1 cellular context compared by ENCODE assay signal in the genomic region with DNA sequence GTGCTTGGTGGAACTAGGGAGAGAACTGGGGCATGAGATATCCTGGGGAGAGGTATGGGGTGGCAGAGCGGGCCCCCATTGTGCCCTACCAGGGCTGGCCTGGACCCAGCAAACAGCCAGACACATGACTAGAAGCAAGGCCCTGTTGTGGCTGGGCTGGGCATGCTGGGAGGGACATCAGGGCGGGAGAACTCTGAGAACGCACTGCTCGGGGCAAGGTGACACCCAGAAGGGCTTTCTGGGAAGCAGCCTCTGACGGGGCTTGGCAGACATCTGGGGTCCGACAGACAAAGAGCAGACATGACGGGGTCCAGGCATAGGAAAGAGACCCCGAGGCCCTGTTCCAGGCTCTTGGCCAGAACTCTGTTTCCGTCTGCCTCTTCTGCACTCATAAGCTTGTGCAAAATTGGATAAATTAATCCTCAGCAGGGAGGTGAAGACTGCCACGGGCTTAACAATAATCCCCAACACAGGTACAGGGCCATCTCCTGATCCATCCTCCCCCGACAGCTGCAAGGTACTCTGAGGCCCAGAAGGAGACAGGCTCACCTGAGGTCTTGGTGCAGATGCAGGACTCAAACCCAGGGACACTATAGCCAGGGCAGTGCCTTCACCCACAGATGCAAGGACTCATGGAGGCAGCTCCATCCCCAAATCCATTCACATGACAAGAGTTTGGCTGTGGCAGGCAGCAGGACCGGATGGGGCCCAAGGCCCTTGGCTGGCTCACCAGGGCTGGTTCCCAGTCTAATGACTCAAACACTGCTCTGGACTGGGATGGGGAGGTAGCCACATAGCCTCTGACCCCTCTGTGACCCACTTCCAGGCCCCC.
TF ChIP-seq lines count a peak whose summit lies in the region.

No MANE protein-coding gene starts in this region.

TF ChIP-seq in HepG2, 621 proteins besides CTCF, POLR2A, EP300 and RAD21 (continued from another document):
- TF ChIP-seq, protein P1, sequence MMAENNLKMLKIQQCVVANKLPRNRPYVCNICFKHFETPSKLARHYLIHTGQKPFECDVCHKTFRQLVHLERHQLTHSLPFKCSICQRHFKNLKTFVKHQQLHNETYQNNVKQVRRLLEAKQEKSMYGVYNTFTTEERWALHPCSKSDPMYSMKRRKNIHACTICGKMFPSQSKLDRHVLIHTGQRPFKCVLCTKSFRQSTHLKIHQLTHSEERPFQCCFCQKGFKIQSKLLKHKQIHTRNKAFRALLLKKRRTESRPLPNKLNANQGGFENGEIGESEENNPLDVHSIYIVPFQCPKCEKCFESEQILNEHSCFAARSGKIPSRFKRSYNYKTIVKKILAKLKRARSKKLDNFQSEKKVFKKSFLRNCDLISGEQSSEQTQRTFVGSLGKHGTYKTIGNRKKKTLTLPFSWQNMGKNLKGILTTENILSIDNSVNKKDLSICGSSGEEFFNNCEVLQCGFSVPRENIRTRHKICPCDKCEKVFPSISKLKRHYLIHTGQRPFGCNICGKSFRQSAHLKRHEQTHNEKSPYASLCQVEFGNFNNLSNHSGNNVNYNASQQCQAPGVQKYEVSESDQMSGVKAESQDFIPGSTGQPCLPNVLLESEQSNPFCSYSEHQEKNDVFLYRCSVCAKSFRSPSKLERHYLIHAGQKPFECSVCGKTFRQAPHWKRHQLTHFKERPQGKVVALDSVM (CRISPR knock-in tag; IDR thresholded peaks at IDR 0.05): no peak
- TF ChIP-seq CHD4 (IDR thresholded peaks at IDR 0.05; ENCODE audit: borderline replicate concordance, low read length) (peak; percentile 2; the same call in 1 of the 2 replicates), ZFP1 (CRISPR knock-in tag; IDR thresholded peaks at IDR 0.05) (no peak), CBX1 (IDR thresholded peaks at IDR 0.05; ENCODE audit: low read depth) (no peak), ZKSCAN8 (CRISPR knock-in tag; IDR thresholded peaks at IDR 0.05; ENCODE audit: borderline replicate concordance) (no peak), ZNF260 (CRISPR knock-in tag; IDR thresholded peaks at IDR 0.05; ENCODE audit: borderline replicate concordance, low read depth) (no peak), MTA3 (CRISPR knock-in tag; IDR thresholded peaks at IDR 0.05) (no peak), TBL1XR1 (IDR thresholded peaks at IDR 0.05; ENCODE audit: borderline replicate concordance, low read length, partially characterized antibody) (no peak), ZNF326 (CRISPR knock-in tag; IDR thresholded peaks at IDR 0.05; ENCODE audit: borderline replicate concordance) (no peak), PRPF4 (IDR thresholded peaks at IDR 0.05; ENCODE audit: low read depth, low read length, poor library complexity, severe bottlenecking) (no peak), AKAP8 (CRISPR knock-in tag; IDR thresholded peaks at IDR 0.05) (no peak), ZNF205 (CRISPR knock-in tag; IDR thresholded peaks at IDR 0.05) (no peak), ZNF562 (CRISPR knock-in tag; IDR thresholded peaks at IDR 0.05; ENCODE audit: borderline replicate concordance) (no peak), ZNF333 (CRISPR knock-in tag; IDR thresholded peaks at IDR 0.05; ENCODE audit: borderline replicate concordance) (no peak), HMGA1 (CRISPR knock-in tag; conservative IDR thresholded peaks at IDR 0.05) (no peak), FOSL1 (CRISPR knock-in tag; IDR thresholded peaks at IDR 0.05; ENCODE audit: borderline replicate concordance) (no peak)
- TF ChIP-seq, protein P2, sequence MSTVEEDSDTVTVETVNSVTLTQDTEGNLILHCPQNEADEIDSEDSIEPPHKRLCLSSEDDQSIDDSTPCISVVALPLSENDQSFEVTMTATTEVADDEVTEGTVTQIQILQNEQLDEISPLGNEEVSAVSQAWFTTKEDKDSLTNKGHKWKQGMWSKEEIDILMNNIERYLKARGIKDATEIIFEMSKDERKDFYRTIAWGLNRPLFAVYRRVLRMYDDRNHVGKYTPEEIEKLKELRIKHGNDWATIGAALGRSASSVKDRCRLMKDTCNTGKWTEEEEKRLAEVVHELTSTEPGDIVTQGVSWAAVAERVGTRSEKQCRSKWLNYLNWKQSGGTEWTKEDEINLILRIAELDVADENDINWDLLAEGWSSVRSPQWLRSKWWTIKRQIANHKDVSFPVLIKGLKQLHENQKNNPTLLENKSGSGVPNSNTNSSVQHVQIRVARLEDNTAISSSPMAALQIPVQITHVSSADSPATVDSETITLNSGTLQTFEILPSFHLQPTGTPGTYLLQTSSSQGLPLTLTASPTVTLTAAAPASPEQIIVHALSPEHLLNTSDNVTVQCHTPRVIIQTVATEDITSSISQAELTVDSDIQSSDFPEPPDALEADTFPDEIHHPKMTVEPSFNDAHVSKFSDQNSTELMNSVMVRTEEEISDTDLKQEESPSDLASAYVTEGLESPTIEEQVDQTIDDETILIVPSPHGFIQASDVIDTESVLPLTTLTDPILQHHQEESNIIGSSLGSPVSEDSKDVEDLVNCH (CRISPR knock-in tag; IDR thresholded peaks at IDR 0.05): no peak
- TF ChIP-seq, protein P3, sequence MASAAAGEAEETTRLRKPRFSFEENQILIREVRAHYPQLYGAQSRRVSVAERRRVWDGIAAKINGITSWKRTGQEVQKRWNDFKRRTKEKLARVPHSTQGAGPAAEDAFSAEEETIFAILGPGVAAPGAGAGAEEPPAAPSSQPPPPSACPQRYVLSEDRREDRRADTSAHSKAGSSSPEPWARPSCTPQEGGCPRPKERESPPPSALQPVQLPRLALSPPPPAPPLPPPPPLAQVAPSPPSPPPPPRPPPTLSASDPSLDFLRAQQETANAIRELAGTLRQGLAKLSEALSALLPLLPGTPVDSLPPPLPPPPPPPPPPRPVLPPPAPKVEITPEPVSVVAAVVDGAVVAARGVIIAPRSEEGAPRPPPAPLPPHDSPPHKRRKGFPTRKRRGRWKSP (CRISPR knock-in tag; IDR thresholded peaks at IDR 0.05): no peak
- TF ChIP-seq, protein P4, sequence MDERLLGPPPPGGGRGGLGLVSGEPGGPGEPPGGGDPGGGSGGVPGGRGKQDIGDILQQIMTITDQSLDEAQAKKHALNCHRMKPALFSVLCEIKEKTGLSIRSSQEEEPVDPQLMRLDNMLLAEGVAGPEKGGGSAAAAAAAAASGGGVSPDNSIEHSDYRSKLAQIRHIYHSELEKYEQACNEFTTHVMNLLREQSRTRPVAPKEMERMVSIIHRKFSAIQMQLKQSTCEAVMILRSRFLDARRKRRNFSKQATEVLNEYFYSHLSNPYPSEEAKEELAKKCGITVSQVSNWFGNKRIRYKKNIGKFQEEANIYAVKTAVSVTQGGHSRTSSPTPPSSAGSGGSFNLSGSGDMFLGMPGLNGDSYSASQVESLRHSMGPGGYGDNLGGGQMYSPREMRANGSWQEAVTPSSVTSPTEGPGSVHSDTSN (CRISPR knock-in tag; IDR thresholded peaks at IDR 0.05): no peak
- TF ChIP-seq, protein P5, sequence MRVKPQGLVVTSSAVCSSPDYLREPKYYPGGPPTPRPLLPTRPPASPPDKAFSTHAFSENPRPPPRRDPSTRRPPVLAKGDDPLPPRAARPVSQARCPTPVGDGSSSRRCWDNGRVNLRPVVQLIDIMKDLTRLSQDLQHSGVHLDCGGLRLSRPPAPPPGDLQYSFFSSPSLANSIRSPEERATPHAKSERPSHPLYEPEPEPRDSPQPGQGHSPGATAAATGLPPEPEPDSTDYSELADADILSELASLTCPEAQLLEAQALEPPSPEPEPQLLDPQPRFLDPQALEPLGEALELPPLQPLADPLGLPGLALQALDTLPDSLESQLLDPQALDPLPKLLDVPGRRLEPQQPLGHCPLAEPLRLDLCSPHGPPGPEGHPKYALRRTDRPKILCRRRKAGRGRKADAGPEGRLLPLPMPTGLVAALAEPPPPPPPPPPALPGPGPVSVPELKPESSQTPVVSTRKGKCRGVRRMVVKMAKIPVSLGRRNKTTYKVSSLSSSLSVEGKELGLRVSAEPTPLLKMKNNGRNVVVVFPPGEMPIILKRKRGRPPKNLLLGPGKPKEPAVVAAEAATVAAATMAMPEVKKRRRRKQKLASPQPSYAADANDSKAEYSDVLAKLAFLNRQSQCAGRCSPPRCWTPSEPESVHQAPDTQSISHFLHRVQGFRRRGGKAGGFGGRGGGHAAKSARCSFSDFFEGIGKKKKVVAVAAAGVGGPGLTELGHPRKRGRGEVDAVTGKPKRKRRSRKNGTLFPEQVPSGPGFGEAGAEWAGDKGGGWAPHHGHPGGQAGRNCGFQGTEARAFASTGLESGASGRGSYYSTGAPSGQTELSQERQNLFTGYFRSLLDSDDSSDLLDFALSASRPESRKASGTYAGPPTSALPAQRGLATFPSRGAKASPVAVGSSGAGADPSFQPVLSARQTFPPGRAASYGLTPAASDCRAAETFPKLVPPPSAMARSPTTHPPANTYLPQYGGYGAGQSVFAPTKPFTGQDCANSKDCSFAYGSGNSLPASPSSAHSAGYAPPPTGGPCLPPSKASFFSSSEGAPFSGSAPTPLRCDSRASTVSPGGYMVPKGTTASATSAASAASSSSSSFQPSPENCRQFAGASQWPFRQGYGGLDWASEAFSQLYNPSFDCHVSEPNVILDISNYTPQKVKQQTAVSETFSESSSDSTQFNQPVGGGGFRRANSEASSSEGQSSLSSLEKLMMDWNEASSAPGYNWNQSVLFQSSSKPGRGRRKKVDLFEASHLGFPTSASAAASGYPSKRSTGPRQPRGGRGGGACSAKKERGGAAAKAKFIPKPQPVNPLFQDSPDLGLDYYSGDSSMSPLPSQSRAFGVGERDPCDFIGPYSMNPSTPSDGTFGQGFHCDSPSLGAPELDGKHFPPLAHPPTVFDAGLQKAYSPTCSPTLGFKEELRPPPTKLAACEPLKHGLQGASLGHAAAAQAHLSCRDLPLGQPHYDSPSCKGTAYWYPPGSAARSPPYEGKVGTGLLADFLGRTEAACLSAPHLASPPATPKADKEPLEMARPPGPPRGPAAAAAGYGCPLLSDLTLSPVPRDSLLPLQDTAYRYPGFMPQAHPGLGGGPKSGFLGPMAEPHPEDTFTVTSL (CRISPR knock-in tag; IDR thresholded peaks at IDR 0.05; ENCODE audit: borderline replicate concordance): 0 out of 2 replicates have a peak, but pooled peaks have one; percentile 11
- TF ChIP-seq, protein P6, sequence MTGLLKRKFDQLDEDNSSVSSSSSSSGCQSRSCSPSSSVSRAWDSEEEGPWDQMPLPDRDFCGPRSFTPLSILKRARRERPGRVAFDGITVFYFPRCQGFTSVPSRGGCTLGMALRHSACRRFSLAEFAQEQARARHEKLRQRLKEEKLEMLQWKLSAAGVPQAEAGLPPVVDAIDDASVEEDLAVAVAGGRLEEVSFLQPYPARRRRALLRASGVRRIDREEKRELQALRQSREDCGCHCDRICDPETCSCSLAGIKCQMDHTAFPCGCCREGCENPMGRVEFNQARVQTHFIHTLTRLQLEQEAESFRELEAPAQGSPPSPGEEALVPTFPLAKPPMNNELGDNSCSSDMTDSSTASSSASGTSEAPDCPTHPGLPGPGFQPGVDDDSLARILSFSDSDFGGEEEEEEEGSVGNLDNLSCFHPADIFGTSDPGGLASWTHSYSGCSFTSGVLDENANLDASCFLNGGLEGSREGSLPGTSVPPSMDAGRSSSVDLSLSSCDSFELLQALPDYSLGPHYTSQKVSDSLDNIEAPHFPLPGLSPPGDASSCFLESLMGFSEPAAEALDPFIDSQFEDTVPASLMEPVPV (CRISPR knock-in tag; IDR thresholded peaks at IDR 0.05): peak; percentile 29; the same call in 1 of the 2 replicates
TF ChIP-seq in HepG2: peak in this region for 13.
